ENCODE assay signal across 11 cellular contexts in genomic region chr1:201715351-201715750, GRCh38.
DNase-seq lines count a peak whose midpoint lies in the region; ATAC-seq and TF ChIP-seq lines count a peak whose summit lies in the region.
"Had no signal": no experiment of that assay in that cellular context is flagged by ENCODE, and none has a peak within 500 bp of the region (broad histone marks: within the 10 kb centered on the region; RNA-seq: fewer than 3 reads in every experiment).

No MANE protein-coding gene starts in this region.

- ATAC-seq in GM18511 (IDR thresholded peaks at IDR 0.05; ENCODE audit: unreplicated experiment) (peak; percentile 18), left lung (no peak)

- peak overlapping the region in 1 of 3 donors; percentile 16 for H3K9ac ChIP-seq in skeletal muscle tissue (ENCODE audit: low read depth in 1 of 3, low read length in 3 of 3)

- intact Hi-C loops in adrenal gland (cut with DNase I) = no loop called here
- intact Hi-C loops in left lung (cut with DNase I) = no loop called here

- H3K27me3 ChIP-seq in adrenal gland (no peaks in the 10 kb centered on the region), left lung (no peaks in the 10 kb centered on the region), skeletal muscle tissue (ENCODE audit: control insufficient read depth in 3 of 3, insufficient read depth in 3 of 3, low read length in 3 of 3) (no peaks in the 10 kb centered on the region)

- H3K36me3 ChIP-seq in adrenal gland (replicated peaks in 1 of 2) = peaks cover 0 to 5% of the 10 kb centered on the region in 2 donors
- peaks cover 0 to 8% of the 10 kb centered on the region in 2 donors for H3K36me3 ChIP-seq in left lung
- peaks cover 0 to 6% (median 4%) of the 10 kb centered on the region in 3 donors for H3K36me3 ChIP-seq in skeletal muscle tissue (ENCODE audit: control insufficient read depth in 3 of 3, insufficient read depth in 3 of 3, low read length in 3 of 3)

- DNase-seq in adrenal gland = no peak
- DNase-seq in left lung = peak in 1 of 2 donors; percentile 44
- DNase-seq in erythroblast (lab: John Stamatoyannopoulos, UW) = no peak
- no peak for DNase-seq in SW480 (ENCODE audit: low spot score)
- no peak for DNase-seq in stimulated activated CD8-positive, alpha-beta memory T cell treated with anti-CD3 and anti-CD28 coated beads, Interleukin-4, amount 100 ng/mL, for 48 hours
- no peak for DNase-seq in HPDE6-E6E7 (ENCODE audit: extremely low spot score)
- DNase-seq: central memory CD4-positive, alpha-beta T cell; NCI-H2107; stimulated activated naive CD4-positive, alpha-beta T cell had no signal

- H3K4me1 ChIP-seq in adrenal gland (replicated peaks in 1 of 2) (peaks cover 26 to 61% of the 10 kb centered on the region in 2 donors), left lung (peaks cover 37 to 78% of the 10 kb centered on the region in 2 donors), skeletal muscle tissue (ENCODE audit: control insufficient read depth in 3 of 3, insufficient read depth in 3 of 3, low read length in 3 of 3) (peaks cover 75 to 86% (median 82%) of the 10 kb centered on the region in 3 donors)

- no peak overlapping the region for H3K4me3 ChIP-seq in adrenal gland
- H3K4me3 ChIP-seq in left lung = peak overlapping the region in 1 of 2 donors; percentile 5
- H3K4me3 ChIP-seq in skeletal muscle tissue (ENCODE audit: low read length in 3 of 3) = no peak overlapping the region

- H3K27ac ChIP-seq in adrenal gland (peak overlapping the region in 4 of 5 donors; percentile 71 to 91 (median 80)), left lung (peak overlapping the region; percentile 92), skeletal muscle tissue (ENCODE audit: low read depth, low read length) (peak overlapping the region; percentile 87)

- 72 to 87% (median 80%) methylated on average over 4 to 6 of the region's 6 CpGs for WGBS in adrenal gland, 4 donors

- no peak for TF ChIP-seq POLR2A in adrenal gland (IDR thresholded peaks at IDR 0.05)
- TF ChIP-seq POLR2A in erythroblast (IDR thresholded peaks at IDR 0.05; ENCODE audit: low read length) = no peak

- H3K9me3 ChIP-seq in adrenal gland (replicated peaks in 1 of 3) (no peaks in the 10 kb centered on the region), left lung (no peaks in the 10 kb centered on the region), skeletal muscle tissue (ENCODE audit: control insufficient read depth in 3 of 3, low read length in 3 of 3) (peaks cover 0 to 3% (median 0%) of the 10 kb centered on the region in 3 donors)

- TF ChIP-seq CTCF in adrenal gland (IDR thresholded peaks at IDR 0.05) (no peak), left lung (IDR thresholded peaks at IDR 0.05) (no peak)
